8 cellular contexts compared by ENCODE assay signal in genomic region chr18:75070625-75071483, GRCh38.
DNase-seq lines count a peak whose midpoint lies in the region; ATAC-seq and TF ChIP-seq lines count a peak whose summit lies in the region.

No MANE protein-coding gene starts in this region.

- no peaks in the 10 kb centered on the region for H3K27me3 Mint-ChIP-seq in activated CD4-positive, alpha-beta T cell treated with anti-CD3 and anti-CD28 coated beads for 36 hours
- H3K27me3 Mint-ChIP-seq in dendritic cell treated with granulocyte-macrophage colony-stimulating factor and Interleukin-4, amounts not matched to agents 40 ng/mL and 50 ng/mL, for 4 days = no peaks in the 10 kb centered on the region

- H3K9me3 Mint-ChIP-seq in activated CD4-positive, alpha-beta T cell treated with anti-CD3 and anti-CD28 coated beads for 36 hours (ENCODE audit: low read depth) = peaks cover 8% of the 10 kb centered on the region
- peaks cover 16% of the 10 kb centered on the region for H3K9me3 Mint-ChIP-seq in dendritic cell treated with granulocyte-macrophage colony-stimulating factor and Interleukin-4, amounts not matched to agents 40 ng/mL and 50 ng/mL, for 4 days

- ATAC-seq in GM18508 (IDR thresholded peaks at IDR 0.05; ENCODE audit: insufficient read depth, unreplicated experiment) (peak; percentile 71), HG02938 (IDR thresholded peaks at IDR 0.05; ENCODE audit: unreplicated experiment) (peak; percentile 89), mucosa of descending colon (peak; percentile 76)
- peak; percentile 94 for ATAC-seq in activated CD4-positive, alpha-beta T cell treated with anti-CD3 and anti-CD28 coated beads for 36 hours

- CTCF ChIA-PET in activated CD4-positive, alpha-beta T cell treated with anti-CD3 and anti-CD28 coated beads for 36 hours (lab: Charles Lee) = interaction anchor here (0.6 to 2.1 kb wide), 2 partner anchors 11 to 106 kb away, joined by 4 to 5 read pairs; no protein-coding TSS in a partner anchor

- DNase-seq in NCI-H2107 treated with DMSO at 0.1 percent for 48 hours (lab: John Stamatoyannopoulos, UW; ENCODE audit: unreplicated experiment) = peak; percentile 64
- DNase-seq in activated CD4-positive, alpha-beta T cell treated with anti-CD3 and anti-CD28 coated beads for 36 hours = peak; percentile 82
- peak in 2 of 3 donors; percentile 52 to 54 for DNase-seq in mucosa of descending colon
- DNase-seq in stimulated activated CD8-positive, alpha-beta memory T cell treated with anti-CD3 and anti-CD28 coated beads, Interleukin-7, amount 100 ng/mL, for 24 hours (ENCODE audit: low read depth) = peak; percentile 40
- no peak for DNase-seq in OCI-M2 (lab: John Stamatoyannopoulos, UW; ENCODE audit: unreplicated experiment)

- peaks cover 14% of the 10 kb centered on the region for H3K36me3 Mint-ChIP-seq in activated CD4-positive, alpha-beta T cell treated with anti-CD3 and anti-CD28 coated beads for 36 hours (ENCODE audit: low read depth)
- peaks cover under 1% of the 10 kb centered on the region for H3K36me3 Mint-ChIP-seq in dendritic cell treated with granulocyte-macrophage colony-stimulating factor and Interleukin-4, amounts not matched to agents 40 ng/mL and 50 ng/mL, for 4 days (ENCODE audit: low read depth)

- intact Hi-C loops in activated CD4-positive, alpha-beta T cell treated with anti-CD3 and anti-CD28 coated beads for 36 hours (cut with DNase I, micrococcal nuclease) = loop anchor here (1.0 to 10.0 kb wide), 6 partner anchors 76 to 337 kb away; partner anchors contain the start of gene TSHZ1 (in 2 of the 2)
- intact Hi-C loops in dendritic cell treated with granulocyte-macrophage colony-stimulating factor and Interleukin-4, amounts not matched to agents 40 ng/mL and 50 ng/mL, for 4 days (cut with micrococcal nuclease) = no loop called here
- intact Hi-C loops in mucosa of descending colon (cut with DNase I, micrococcal nuclease) = no loop called here

- H3K9me3 ChIP-seq in mucosa of descending colon = no peaks in the 10 kb centered on the region

- H3K4me1 ChIP-seq in mucosa of descending colon (ENCODE audit: low read depth) = no peaks in the 10 kb centered on the region

- H3K27ac Mint-ChIP-seq in activated CD4-positive, alpha-beta T cell treated with anti-CD3 and anti-CD28 coated beads for 36 hours = peak overlapping the region; percentile 97
- peak overlapping the region; percentile 87 for H3K27ac Mint-ChIP-seq in dendritic cell treated with granulocyte-macrophage colony-stimulating factor and Interleukin-4, amounts not matched to agents 40 ng/mL and 50 ng/mL, for 4 days

- no peak for TF ChIP-seq CTCF in mucosa of descending colon (IDR thresholded peaks at IDR 0.05)

- peaks cover 32% of the 10 kb centered on the region for H3K4me1 Mint-ChIP-seq in activated CD4-positive, alpha-beta T cell treated with anti-CD3 and anti-CD28 coated beads for 36 hours
- peaks cover 52% of the 10 kb centered on the region for H3K4me1 Mint-ChIP-seq in dendritic cell treated with granulocyte-macrophage colony-stimulating factor and Interleukin-4, amounts not matched to agents 40 ng/mL and 50 ng/mL, for 4 days (ENCODE audit: low read depth)

- peak overlapping the region; percentile 63 for H3K4me3 Mint-ChIP-seq in activated CD4-positive, alpha-beta T cell treated with anti-CD3 and anti-CD28 coated beads for 36 hours
- peak overlapping the region; percentile 62 for H3K4me3 Mint-ChIP-seq in dendritic cell treated with granulocyte-macrophage colony-stimulating factor and Interleukin-4, amounts not matched to agents 40 ng/mL and 50 ng/mL, for 4 days

- no peak overlapping the region for H3K4me3 ChIP-seq in mucosa of descending colon

- no peaks in the 10 kb centered on the region for H3K36me3 ChIP-seq in mucosa of descending colon (ENCODE audit: low read depth)

- POLR2A ChIA-PET in activated CD4-positive, alpha-beta T cell treated with anti-CD3 and anti-CD28 coated beads for 36 hours (lab: Charles Lee) = interaction anchor here (0.5 to 0.6 kb wide), 3 partner anchors 81 to 140 kb away, joined by 3 to 4 read pairs (median 3); partner anchors contain the start of gene TSHZ1

Comparison
In these comparisons a context has a peak if more than half of its experiments do, and no peak if none do; other contexts are left out.
1. intact Hi-C loops: an anchor here in activated CD4-positive, alpha-beta T cell treated with anti-CD3 and anti-CD28 coated beads for 36 hours (1.0 to 10.0 kb wide); none called in dendritic cell treated with granulocyte-macrophage colony-stimulating factor and Interleukin-4, amounts not matched to agents 40 ng/mL and 50 ng/mL, for 4 days and mucosa of descending colon.